In genomic region chr4:171644430-171645057, GRCh38 we compare ENCODE assay signal across 9 cellular contexts.
DNase-seq lines count a peak whose midpoint lies in the region; ATAC-seq lines count a peak whose summit lies in the region.
"Had no signal": no experiment of that assay in that cellular context is flagged by ENCODE, and none has a peak within 500 bp of the region (broad histone marks: within the 10 kb centered on the region; RNA-seq: fewer than 3 reads in every experiment).

No MANE protein-coding gene starts in this region.

- H3K4me1 Mint-ChIP-seq in activated T-helper 2 cell treated with anti-CD3 and anti-CD28 coated beads, Interferon-gamma antibody, Interleukin-2, Interleukin-4, amounts not matched to agents 10 μg/mL and 5 μg/mL and 100 μg/mL, durations not matched to agents 14 hours and 24 hours and 36 hours (ENCODE audit: low read depth): peaks cover 11% of the 10 kb centered on the region

- DNase-seq in iPS-NIHi7 (ENCODE audit: extremely low spot score): peak; percentile 39
- no peak for DNase-seq in activated T-helper 2 cell treated with anti-CD3 and anti-CD28 coated beads, Interferon-gamma antibody, Interleukin-2, Interleukin-4, amounts not matched to agents 10 μg/mL and 5 μg/mL and 100 μg/mL, durations not matched to agents 14 hours and 24 hours and 36 hours (ENCODE audit: low spot score)
- DNase-seq in posterior vena cava (ENCODE audit: low spot score): no peak
- DNase-seq in C1 segment of cervical spinal cord (lab: John Stamatoyannopoulos, UW): no peak
- no peak for DNase-seq in NCI-H1436 treated with DMSO at 0.1 percent for 48 hours (lab: John Stamatoyannopoulos, UW)
- DNase-seq: ovary had no signal

- H3K36me3 Mint-ChIP-seq in activated T-helper 2 cell treated with anti-CD3 and anti-CD28 coated beads, Interferon-gamma antibody, Interleukin-2, Interleukin-4, amounts not matched to agents 10 μg/mL and 5 μg/mL and 100 μg/mL, durations not matched to agents 14 hours and 24 hours and 36 hours (ENCODE audit: low read depth): no peaks in the 10 kb centered on the region

- no peak overlapping the region for H3K4me3 Mint-ChIP-seq in activated T-helper 2 cell treated with anti-CD3 and anti-CD28 coated beads, Interferon-gamma antibody, Interleukin-2, Interleukin-4, amounts not matched to agents 10 μg/mL and 5 μg/mL and 100 μg/mL, durations not matched to agents 14 hours and 24 hours and 36 hours (ENCODE audit: low read depth)

- no peak overlapping the region for H3K27ac Mint-ChIP-seq in activated T-helper 2 cell treated with anti-CD3 and anti-CD28 coated beads, Interferon-gamma antibody, Interleukin-2, Interleukin-4, amounts not matched to agents 10 μg/mL and 5 μg/mL and 100 μg/mL, durations not matched to agents 14 hours and 24 hours and 36 hours

- intact Hi-C loops in activated T-helper 2 cell treated with anti-CD3 and anti-CD28 coated beads, Interferon-gamma antibody, Interleukin-2, Interleukin-4, amounts not matched to agents 10 μg/mL and 5 μg/mL and 100 μg/mL, durations not matched to agents 14 hours and 24 hours and 36 hours (cut with micrococcal nuclease): no loop called here
- intact Hi-C loops in posterior vena cava (cut with DNase I): no loop called here

- ATAC-seq in GM18517 (IDR thresholded peaks at IDR 0.05; ENCODE audit: unreplicated experiment) (peak; percentile 86), GM21619 (IDR thresholded peaks at IDR 0.05; ENCODE audit: unreplicated experiment) (peak; percentile 72), HG03432 (IDR thresholded peaks at IDR 0.05; ENCODE audit: unreplicated experiment) (peak; percentile 80)

- H3K9me3 Mint-ChIP-seq in activated T-helper 2 cell treated with anti-CD3 and anti-CD28 coated beads, Interferon-gamma antibody, Interleukin-2, Interleukin-4, amounts not matched to agents 10 μg/mL and 5 μg/mL and 100 μg/mL, durations not matched to agents 14 hours and 24 hours and 36 hours: peaks cover 4% of the 10 kb centered on the region

- no peaks in the 10 kb centered on the region for H3K27me3 Mint-ChIP-seq in activated T-helper 2 cell treated with anti-CD3 and anti-CD28 coated beads, Interferon-gamma antibody, Interleukin-2, Interleukin-4, amounts not matched to agents 10 μg/mL and 5 μg/mL and 100 μg/mL, durations not matched to agents 14 hours and 24 hours and 36 hours (ENCODE audit: low read depth)
